ENCODE assay signal across 17 cellular contexts in the genomic region with DNA sequence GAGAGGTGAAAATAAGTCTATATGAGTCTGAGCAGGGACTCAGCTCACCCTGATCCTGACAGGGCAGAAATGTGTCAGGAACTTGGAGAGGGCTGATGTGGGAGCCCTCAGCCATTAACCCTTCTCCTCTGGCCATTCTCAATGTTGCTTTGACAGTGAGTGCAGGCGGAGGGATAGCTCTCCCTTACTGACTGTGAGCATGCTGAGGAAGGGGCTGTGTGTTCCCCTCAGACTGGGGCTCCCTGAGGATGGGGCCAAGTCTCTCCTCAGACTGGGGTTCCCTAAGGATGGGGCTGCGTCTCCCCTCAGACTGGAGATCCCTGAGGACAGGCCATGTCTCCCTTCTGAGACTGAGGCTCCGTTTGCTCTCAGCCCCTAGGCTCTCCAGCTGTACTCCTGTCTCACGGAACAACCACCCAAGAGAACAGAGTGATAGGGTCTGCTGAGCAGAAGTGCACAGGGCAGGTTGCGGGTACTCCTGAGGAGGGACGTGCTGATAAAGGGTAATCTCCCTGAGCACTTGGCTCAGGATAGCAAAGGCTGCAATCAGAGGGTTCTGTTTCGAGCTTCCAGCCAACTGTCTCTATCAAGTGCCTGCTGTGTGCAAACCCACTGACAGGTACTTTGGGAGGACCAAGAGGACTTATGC.
DNase-seq lines count a peak whose midpoint lies in the region; ATAC-seq, FAIRE-seq and TF ChIP-seq lines count a peak whose summit lies in the region.
"Had no signal": no experiment of that assay in that cellular context is flagged by ENCODE, and none has a peak within 500 bp of the region (broad histone marks: within the 10 kb centered on the region; RNA-seq: fewer than 3 reads in every experiment).

No MANE protein-coding gene starts in this region.

- peak overlapping the region; percentile 73 for H2BK15ac ChIP-seq in neuronal stem cell (ENCODE audit: low read length)

- in situ Hi-C loops in K562 (cut with MboI), result no loop called here

- H3K23ac ChIP-seq in neuronal stem cell (ENCODE audit: low read depth, low read length, poor library complexity), result peak overlapping the region; percentile 6

- H3K79me1 ChIP-seq in neuronal stem cell (ENCODE audit: low read depth, low read length), result no peaks in the 10 kb centered on the region

- CTCF ChIA-PET in K562 (lab: Yijun Ruan, JAX; ENCODE audit: low intra/inter-chr PET ratio), result no interaction called here

- FAIRE-seq in K562 (lab: Jason Lieb, UNC), result peak; percentile 94
- FAIRE-seq: A549, GM12892 had no signal

- TF ChIP-seq EP300 in K562 (IDR thresholded peaks at IDR 0.05; ENCODE audit: low read length), result peak; percentile 77; the same call in 1 of the 2 replicates

- H3K27me3 Mint-ChIP-seq in activated naive CD8-positive, alpha-beta T cell treated with anti-CD3 and anti-CD28 coated beads, Interleukin-2, amount 10 ng/mL, durations not matched to agents 7 days and 5 days, result peaks cover 4% of the 10 kb centered on the region
- no peaks in the 10 kb centered on the region for H3K27me3 Mint-ChIP-seq in activated naive CD8-positive, alpha-beta T cell treated with anti-CD3 and anti-CD28 coated beads for 36 hours

- H3K14ac ChIP-seq in neuronal stem cell (ENCODE audit: low read length), result no peak overlapping the region

- H2BK12ac ChIP-seq in neuronal stem cell (ENCODE audit: low read length), result peak overlapping the region; percentile 14

- H3K27me3 ChIP-seq in K562 (ENCODE audit: control insufficient read depth in 2 of 2, insufficient read depth in 2 of 2, low read length in 2 of 2) (no peaks in the 10 kb centered on the region), neuronal stem cell (ENCODE audit: control insufficient read depth in 3 of 3, insufficient read depth in 3 of 3, low read depth in 1 of 3, low read length in 3 of 3) (peaks cover 0 to 58% (median 0%) of the 10 kb centered on the region in 3 experiments)

- no peaks in the 10 kb centered on the region for H3K4me1 Mint-ChIP-seq in activated naive CD8-positive, alpha-beta T cell treated with anti-CD3 and anti-CD28 coated beads, Interleukin-2, amount 10 ng/mL, durations not matched to agents 7 days and 5 days
- no peaks in the 10 kb centered on the region for H3K4me1 Mint-ChIP-seq in activated naive CD8-positive, alpha-beta T cell treated with anti-CD3 and anti-CD28 coated beads for 36 hours
- H3K4me1 Mint-ChIP-seq: CD14-positive monocyte had no signal

- no peak for ATAC-seq in activated naive CD8-positive, alpha-beta T cell treated with anti-CD3 and anti-CD28 coated beads, Interleukin-2, amount 10 ng/mL, durations not matched to agents 7 days and 5 days (ENCODE audit: low read depth)
- ATAC-seq in K562, result peak; percentile 82
- ATAC-seq in HG03196 (IDR thresholded peaks at IDR 0.05; ENCODE audit: unreplicated experiment), result no peak
- ATAC-seq: A549, Panc1 had no signal

- POLR2A ChIA-PET in activated naive CD8-positive, alpha-beta T cell treated with anti-CD3 and anti-CD28 coated beads, Interleukin-2, amount 10 ng/mL, durations not matched to agents 7 days and 5 days (lab: Charles Lee), result no interaction called here
- POLR2A ChIA-PET in K562 (lab: Yijun Ruan, JAX), result interaction anchor here (0.7 to 1.5 kb wide), 12 partner anchors 9 to 240 kb away, joined by 3 to 6 read pairs (median 3); no protein-coding TSS in a partner anchor

- no peaks in the 10 kb centered on the region for H3K9me1 ChIP-seq in K562 (ENCODE audit: control insufficient read depth, insufficient read depth, low read length)

- H3K4me3 ChIP-seq in K562 (no peak overlapping the region), neuronal stem cell (ENCODE audit: low read length in 2 of 2) (no peak overlapping the region)
- H3K4me3 ChIP-seq: A549 had no signal

- 18% methylated on average over 7 of the region's 7 CpGs for WGBS in K562 (ENCODE audit: insufficient coverage, low coverage, missing lambda C conversion rate)
- no CpG with 5 or more reads among the region's 7 CpGs for WGBS in neuronal stem cell (ENCODE audit: extremely low coverage in 2 of 2, insufficient read length in 2 of 2, insufficient replicate concordance in 1 of 2), 2 donors

- peak overlapping the region; percentile 46 for H3K18ac ChIP-seq in neuronal stem cell (ENCODE audit: low read length)

- H3K4ac ChIP-seq in neuronal stem cell (ENCODE audit: low read length), result no peak overlapping the region

- no peak overlapping the region; the same call in 2 of the 3 replicates for H3K27ac ChIP-seq in K562 (ENCODE audit: extremely low read depth, low read depth, low read length)
- no peak overlapping the region for H3K27ac ChIP-seq in neuronal stem cell (replicated peaks; ENCODE audit: low read length)
- H3K27ac ChIP-seq: A549 had no signal

- DNase-seq in activated naive CD8-positive, alpha-beta T cell treated with anti-CD3 and anti-CD28 coated beads, Interleukin-2, amount 10 ng/mL, durations not matched to agents 7 days and 5 days, result peak; percentile 7
- DNase-seq in activated naive CD8-positive, alpha-beta T cell treated with anti-CD3 and anti-CD28 coated beads for 36 hours, result no peak
- DNase-seq in NCI-H1092 (lab: John Stamatoyannopoulos, UW), result peak; percentile 20
- DNase-seq in K562 (ENCODE audit: extremely low read depth in 1 of 4, low spot score in 3 of 4), result peak in 2 of 4 experiments; percentile 75 to 86
- DNase-seq in neuronal stem cell (ENCODE audit: low spot score), result no peak
- DNase-seq in T-helper 9 cell, result no peak
- no peak for DNase-seq in NCI-H82 treated with DMSO at 0.1 percent for 48 hours (lab: John Stamatoyannopoulos, UW; ENCODE audit: unreplicated experiment)
- DNase-seq: DND-41, GDM1, NCI-H1694 treated with DMSO at 0.1 percent for 48 hours, NCI-H526 treated with DMSO at 0.1 percent for 48 hours, SHP77 had no signal

- TF ChIP-seq CTCF in K562 (IDR thresholded peaks at IDR 0.05 in 2 of 3, conservative IDR thresholded peaks at IDR 0.05 in 1 of 3; ENCODE audit: insufficient read depth in 2 of 3, low read depth in 1 of 3, low read length in 3 of 3), result no peak

- no peak overlapping the region for H4K8ac ChIP-seq in neuronal stem cell (ENCODE audit: low read depth, low read length)

- intact Hi-C loops in K562 (cut with micrococcal nuclease), result no loop called here

- no peaks in the 10 kb centered on the region for H3K36me3 Mint-ChIP-seq in activated naive CD8-positive, alpha-beta T cell treated with anti-CD3 and anti-CD28 coated beads, Interleukin-2, amount 10 ng/mL, durations not matched to agents 7 days and 5 days
- no peaks in the 10 kb centered on the region for H3K36me3 Mint-ChIP-seq in activated naive CD8-positive, alpha-beta T cell treated with anti-CD3 and anti-CD28 coated beads for 36 hours
- H3K36me3 Mint-ChIP-seq: CD14-positive monocyte had no signal

- no peak overlapping the region for H3K27ac Mint-ChIP-seq in activated naive CD8-positive, alpha-beta T cell treated with anti-CD3 and anti-CD28 coated beads, Interleukin-2, amount 10 ng/mL, durations not matched to agents 7 days and 5 days
- no peak overlapping the region for H3K27ac Mint-ChIP-seq in activated naive CD8-positive, alpha-beta T cell treated with anti-CD3 and anti-CD28 coated beads for 36 hours

- H3K36me3 ChIP-seq in K562 (ENCODE audit: control insufficient read depth, insufficient read depth, low read length) (no peaks in the 10 kb centered on the region), neuronal stem cell (replicated peaks in 1 of 2; ENCODE audit: control insufficient read depth in 2 of 2, insufficient read depth in 2 of 2, low read length in 2 of 2) (no peaks in the 10 kb centered on the region)

- no peak for TF ChIP-seq POLR2A in K562 (conservative IDR thresholded peaks at IDR 0.05)

- H2BK120ac ChIP-seq in neuronal stem cell (ENCODE audit: low read depth, low read length), result no peak overlapping the region

- H3K9ac ChIP-seq in K562 (ENCODE audit: insufficient read depth in 1 of 2, low read depth in 2 of 2, low read length in 2 of 2) (peak overlapping the region in 1 of 2 experiments; percentile 53; a peak in 1 of 4 replicates), neuronal stem cell (ENCODE audit: low read depth, low read length, poor library complexity) (no peak overlapping the region)

- BruUV-seq in K562 (replicated peaks; lab: Mats Ljungman, UMichigan), result no TSS peak

- H3K4me3 Mint-ChIP-seq in activated naive CD8-positive, alpha-beta T cell treated with anti-CD3 and anti-CD28 coated beads, Interleukin-2, amount 10 ng/mL, durations not matched to agents 7 days and 5 days, result no peak overlapping the region
- no peak overlapping the region for H3K4me3 Mint-ChIP-seq in activated naive CD8-positive, alpha-beta T cell treated with anti-CD3 and anti-CD28 coated beads for 36 hours

- no peaks in the 10 kb centered on the region for H3K79me2 ChIP-seq in K562 (ENCODE audit: control insufficient read depth, insufficient read depth, low read length)

- H2AFZ ChIP-seq in K562 (ENCODE audit: low read depth, low read length), result peak overlapping the region; percentile 60
- H2AFZ ChIP-seq in neuronal stem cell (ENCODE audit: low read length), result no peak overlapping the region

- H3K4me2 ChIP-seq in K562 (ENCODE audit: insufficient read depth, low read length), result peak overlapping the region; percentile 57
- H3K4me2 ChIP-seq in neuronal stem cell (ENCODE audit: insufficient read depth, low read length, poor library complexity, severe bottlenecking), result no peak overlapping the region
- H3K4me2 ChIP-seq: A549 had no signal

- H2AK5ac ChIP-seq in neuronal stem cell (ENCODE audit: low read depth, low read length), result peak overlapping the region; percentile 74

- no peak overlapping the region for H2BK5ac ChIP-seq in neuronal stem cell (ENCODE audit: low read length)

- no peaks in the 10 kb centered on the region for H4K20me1 ChIP-seq in K562 (replicated peaks; ENCODE audit: control insufficient read depth, insufficient read depth, low read length)

- H3K9me3 ChIP-seq in K562 (replicated peaks; ENCODE audit: control insufficient read depth, insufficient read depth, low read depth, low read length), result no peaks in the 10 kb centered on the region
- no peaks in the 10 kb centered on the region for H3K9me3 ChIP-seq in neuronal stem cell (replicated peaks in 1 of 2; ENCODE audit: control insufficient read depth in 2 of 2, insufficient read depth in 1 of 2, low read depth in 1 of 2, low read length in 2 of 2)
- H3K9me3 ChIP-seq: A549 had no signal

- peaks cover 47 to 50% of the 10 kb centered on the region in 2 experiments for H3K4me1 ChIP-seq in K562 (replicated peaks in 1 of 2; ENCODE audit: control insufficient read depth in 2 of 2, insufficient read depth in 2 of 2, low read length in 2 of 2)
- peaks cover 9 to 20% of the 10 kb centered on the region in 2 donors for H3K4me1 ChIP-seq in neuronal stem cell (ENCODE audit: control insufficient read depth in 2 of 2, insufficient read depth in 1 of 2, low read depth in 1 of 2, low read length in 2 of 2)

- 0 out of 4 replicates have a peak, but pooled peaks of 1 of the 2 experiments have one; percentile 9 for TF ChIP-seq RAD21 in K562 (CRISPR knock-in tag; conservative IDR thresholded peaks at IDR 0.05 in 1 of 2, IDR thresholded peaks at IDR 0.05 in 1 of 2)

- H4K91ac ChIP-seq in neuronal stem cell (ENCODE audit: low read depth, low read length, poor library complexity), result no peak overlapping the region

- H3K9me3 Mint-ChIP-seq in activated naive CD8-positive, alpha-beta T cell treated with anti-CD3 and anti-CD28 coated beads, Interleukin-2, amount 10 ng/mL, durations not matched to agents 7 days and 5 days, result no peaks in the 10 kb centered on the region
- no peaks in the 10 kb centered on the region for H3K9me3 Mint-ChIP-seq in activated naive CD8-positive, alpha-beta T cell treated with anti-CD3 and anti-CD28 coated beads for 36 hours
- H3K9me3 Mint-ChIP-seq: CD14-positive monocyte had no signal

Comparison
In these comparisons a context has a peak if more than half of its experiments do, and no peak if none do; other contexts are left out.
1. DNase-seq: peak in activated naive CD8-positive, alpha-beta T cell treated with anti-CD3 and anti-CD28 coated beads, Interleukin-2, amount 10 ng/mL, durations not matched to agents 7 days and 5 days (single experiment) and NCI-H1092 (single experiment); none in activated naive CD8-positive, alpha-beta T cell treated with anti-CD3 and anti-CD28 coated beads for 36 hours (single experiment), neuronal stem cell (single experiment), T-helper 9 cell (single experiment) and NCI-H82 treated with DMSO at 0.1 percent for 48 hours (single experiment).